20 cellular contexts compared by ENCODE assay signal in genomic region chr12:125503128-125503527, GRCh38.
"Had no signal": no experiment of that assay in that cellular context is flagged by ENCODE, and none has a peak within 500 bp of the region (broad histone marks: within the 10 kb centered on the region; RNA-seq: fewer than 3 reads in every experiment).

No MANE protein-coding gene starts in this region.

- ATAC-seq: gastroesophageal sphincter; naive thymus-derived CD4-positive, alpha-beta T cell; right cardiac atrium; stimulated activated naive CD8-positive, alpha-beta T cell treated with anti-CD3 and anti-CD28 coated beads, Interleukin-15, Interleukin-2, amounts not matched to agents 100 U/mL and 50 U/mL, for 24 hours had no signal

- H3K9me3 Mint-ChIP-seq: central memory CD8-positive, alpha-beta T cell; nephron progenitor cell had no signal

- H3K36me3 Mint-ChIP-seq: naive thymus-derived CD4-positive, alpha-beta T cell had no signal

- FAIRE-seq: small intestine had no signal

- H3K27me3 ChIP-seq: dorsolateral prefrontal cortex, esophagus muscularis mucosa, gastroesophageal sphincter, hepatocyte, suprapubic skin, thyroid gland had no signal

- H3K27ac ChIP-seq: dorsolateral prefrontal cortex, epithelial cell of prostate, esophagus muscularis mucosa, gastroesophageal sphincter, hepatocyte, suprapubic skin, thyroid gland had no signal

- H3K4me1 ChIP-seq: esophagus muscularis mucosa, gastroesophageal sphincter, suprapubic skin, thyroid gland had no signal

- H3K79me2 ChIP-seq: hepatocyte had no signal

- H3K4me1 Mint-ChIP-seq: central memory CD8-positive, alpha-beta T cell had no signal

- H3K27me3 Mint-ChIP-seq: central memory CD8-positive, alpha-beta T cell had no signal

- H3K4me3 Mint-ChIP-seq: central memory CD8-positive, alpha-beta T cell; naive thymus-derived CD4-positive, alpha-beta T cell; nephron progenitor cell had no signal

- H2AFZ ChIP-seq: hepatocyte had no signal

- H3K9me3 ChIP-seq: esophagus muscularis mucosa, gastroesophageal sphincter, suprapubic skin, thyroid gland had no signal

- H3K36me3 ChIP-seq: esophagus muscularis mucosa, gastroesophageal sphincter, suprapubic skin, thyroid gland had no signal

- H3K4me2 ChIP-seq: hepatocyte had no signal

- H3K4me3 ChIP-seq: dorsolateral prefrontal cortex, esophagus muscularis mucosa, gastroesophageal sphincter, hepatocyte, suprapubic skin, thyroid gland had no signal

- H3K27ac Mint-ChIP-seq: naive thymus-derived CD4-positive, alpha-beta T cell; nephron progenitor cell had no signal

- DNase-seq: cortex of kidney; dorsolateral prefrontal cortex; effector memory CD4-positive, alpha-beta T cell; foreskin fibroblast; kidney glomerular epithelial cell; mammary epithelial cell; naive thymus-derived CD4-positive, alpha-beta T cell; nephron progenitor cell; right cardiac atrium; small intestine; stimulated activated CD4-positive, alpha-beta T cell treated with anti-CD3 and anti-CD28 coated beads, Interleukin-12 subunit alpha, Interleukin-12 subunit beta, amount 100 ng/mL, for 4 hours; stimulated activated CD4-positive, alpha-beta T cell treated with anti-CD3 and anti-CD28 coated beads, Interleukin-2, amount 100 ng/mL, for 48 hours; stimulated activated naive CD8-positive, alpha-beta T cell treated with anti-CD3 and anti-CD28 coated beads, Interleukin-15, Interleukin-2, amounts not matched to agents 100 U/mL and 50 U/mL, for 24 hours; thyroid gland had no signal
